In the genomic region with DNA sequence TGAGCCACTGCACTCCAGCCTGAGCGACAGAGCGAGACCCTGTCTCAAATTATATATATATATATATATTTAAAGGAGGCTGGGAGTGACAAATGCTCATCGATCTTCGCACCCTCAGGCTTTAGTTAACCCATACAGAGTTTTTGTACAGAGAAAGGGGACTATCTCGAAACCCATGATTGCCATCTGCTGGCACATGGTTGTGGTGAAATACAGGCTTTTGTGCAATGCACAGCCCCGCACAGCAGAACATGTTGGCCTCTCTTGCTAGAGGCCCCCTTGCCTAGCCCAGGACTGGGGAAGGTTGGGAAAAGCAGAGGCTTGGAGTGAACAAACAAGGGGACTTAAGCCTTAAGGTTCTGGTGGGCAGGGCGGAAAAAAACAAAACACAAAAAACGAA, we compare ENCODE assay signal across 8 cellular contexts. TPM values are rescaled to one million over a fixed set of nuclear protein-coding genes. Genes with fewer than 3 reads are reported as not detected.
DNase-seq lines count a peak whose midpoint lies in the region; ATAC-seq and TF ChIP-seq lines count a peak whose summit lies in the region.

No MANE protein-coding gene starts in this region.

- peak in 1 of 6 experiments; percentile 6 for TF ChIP-seq CTCF in Peyer's patch (IDR thresholded peaks at IDR 0.05)

- no peak for ATAC-seq in HG03354 (IDR thresholded peaks at IDR 0.05; ENCODE audit: poor library complexity, severe bottlenecking, unreplicated experiment)

- no peaks in the 10 kb centered on the region for H3K4me1 ChIP-seq in Peyer's patch

- DNase-seq in DMS153 (lab: John Stamatoyannopoulos, UW), result peak; percentile 11
- DNase-seq in DMS153 treated with DMSO at 0.1 percent for 48 hours (lab: John Stamatoyannopoulos, UW; ENCODE audit: unreplicated experiment), result no peak
- DNase-seq in Jurkat, Clone E6-1 (ENCODE audit: low read depth, low spot score), result peak; percentile 46
- peak; percentile 41 for DNase-seq in SKM-1 (lab: John Stamatoyannopoulos, UW; ENCODE audit: unreplicated experiment)
- peak; percentile 13 for DNase-seq in kidney tubule cell (ENCODE audit: low spot score)
- no peak for DNase-seq in Peyer's patch
- DNase-seq in pons (ENCODE audit: low spot score), result no peak

- H3K27ac ChIP-seq in Peyer's patch, result no peak overlapping the region

- no peaks in the 10 kb centered on the region for H3K9me3 ChIP-seq in Peyer's patch

- no peaks in the 10 kb centered on the region for H3K27me3 ChIP-seq in Peyer's patch

- TF ChIP-seq POLR2A in Peyer's patch (IDR thresholded peaks at IDR 0.05), result no peak

- H3K36me3 ChIP-seq in Peyer's patch, result no peaks in the 10 kb centered on the region

- no peak overlapping the region for H3K4me3 ChIP-seq in Jurkat, Clone E6-1 (ENCODE audit: low read length)
- no peak overlapping the region for H3K4me3 ChIP-seq in Peyer's patch

RNA-seq across cellular contexts. Expression of a gene that starts 3.6 kb away (rescaled TPM):
- polyA plus RNA-seq in Jurkat, Clone E6-1 (2012; ENCODE audit: insufficient read depth, insufficient read length), result not detected
- not detected for total RNA-seq in Peyer's patch

RNA-seq across cellular contexts. Expression of a gene that starts 29.5 kb away (rescaled TPM):
- not detected for polyA plus RNA-seq in Jurkat, Clone E6-1 (2012; ENCODE audit: insufficient read depth, insufficient read length)
- 10 to 100 TPM in 1 of 4 donors, 1 to 10 TPM in 3; 2.6 to 27.2 (median 7.8) TPM for total RNA-seq in Peyer's patch

RNA-seq across cellular contexts. Expression of a gene that starts 59.5 kb away (rescaled TPM):
- 21.0 TPM for polyA plus RNA-seq in Jurkat, Clone E6-1 (2012; ENCODE audit: insufficient read depth, insufficient read length)
- total RNA-seq in Peyer's patch, result 10 to 100 TPM; 19.8 to 56.6 (median 39.6) TPM

Comparison
In these comparisons a context has a peak if more than half of its experiments do, and no peak if none do; other contexts are left out.
1. DNase-seq: peak in DMS153 (single experiment), Jurkat, Clone E6-1 (single experiment), SKM-1 (single experiment) and kidney tubule cell (single experiment); none in DMS153 treated with DMSO at 0.1 percent for 48 hours (single experiment), Peyer's patch (0 of 3) and pons (single experiment).